ENCODE assay signal across 9 cellular contexts in the genomic region with DNA sequence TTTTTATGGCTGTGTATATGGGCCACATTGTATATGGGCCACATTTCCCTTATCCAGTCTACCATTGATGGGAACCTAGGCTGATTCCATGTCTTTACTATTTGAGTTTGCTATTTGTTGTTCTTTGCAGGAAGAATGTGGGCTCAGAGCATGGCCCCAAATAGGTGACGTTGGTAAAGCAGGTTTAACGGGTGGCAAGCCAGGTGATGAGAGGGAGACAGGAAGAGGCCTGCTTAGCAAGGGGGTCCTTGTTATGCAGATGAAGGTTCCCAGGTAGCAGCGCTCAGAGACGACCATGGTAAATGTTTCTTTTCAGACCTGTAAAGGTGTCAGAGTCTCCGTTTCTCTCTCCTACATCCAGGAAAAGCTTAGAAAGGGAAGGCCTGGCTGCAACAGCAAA. TPM values are rescaled to one million over a fixed set of nuclear protein-coding genes. Genes with fewer than 3 reads are reported as not detected.
"Had no signal": no experiment of that assay in that cellular context is flagged by ENCODE, and none has a peak within 500 bp of the region (broad histone marks: within the 10 kb centered on the region; RNA-seq: fewer than 3 reads in every experiment).

No MANE protein-coding gene starts in this region.

RNA-seq across cellular contexts. Expression of a gene that starts 28.8 kb away (rescaled TPM):
- total RNA-seq: activated CD4-positive, alpha-beta T cell treated with anti-CD3 and anti-CD28 coated beads, Interleukin-2, amount 10 ng/mL, durations not matched to agents 24 days and 14 days; activated CD8-positive, alpha-beta memory T cell treated with anti-CD3 and anti-CD28 coated beads for 36 hours; activated CD8-positive, alpha-beta T cell treated with anti-CD3 and anti-CD28 coated beads for 36 hours; activated naive CD8-positive, alpha-beta T cell treated with anti-CD3 and anti-CD28 coated beads for 36 hours; activated T-cell treated with anti-CD3 and anti-CD28 coated beads, Interleukin-2, amount 50 U/mL, for 72 hours; activated T-helper 17 cell treated with anti-CD3 and anti-CD28 coated beads, Interleukin-2, amount 50 U/mL, for 72 hours; T-helper 1 cell treated with Interleukin-12 subunit alpha and Interleukin-12 subunit beta and Interleukin-4 antibody, amounts not matched to agents 30 ng/mL and 1 ng/mL, for 36 hours; T-helper 2 cell treated with Interferon-gamma antibody and Interleukin-4, amounts not matched to agents 100 ng/mL and 5 ng/mL, for 36 hours had no signal

RNA-seq across cellular contexts. Expression of a gene that starts 48.1 kb away (rescaled TPM):
- total RNA-seq: activated CD4-positive, alpha-beta T cell treated with anti-CD3 and anti-CD28 coated beads, Interleukin-2, amount 10 ng/mL, durations not matched to agents 24 days and 14 days; activated CD8-positive, alpha-beta memory T cell treated with anti-CD3 and anti-CD28 coated beads for 36 hours; activated CD8-positive, alpha-beta T cell treated with anti-CD3 and anti-CD28 coated beads for 36 hours; activated naive CD8-positive, alpha-beta T cell treated with anti-CD3 and anti-CD28 coated beads for 36 hours; activated T-cell treated with anti-CD3 and anti-CD28 coated beads, Interleukin-2, amount 50 U/mL, for 72 hours; cardiac muscle cell; T-helper 2 cell treated with Interferon-gamma antibody and Interleukin-4, amounts not matched to agents 100 ng/mL and 5 ng/mL, for 36 hours had no signal
- polyA plus RNA-seq: cardiac muscle cell had no signal
